In the genomic region with DNA sequence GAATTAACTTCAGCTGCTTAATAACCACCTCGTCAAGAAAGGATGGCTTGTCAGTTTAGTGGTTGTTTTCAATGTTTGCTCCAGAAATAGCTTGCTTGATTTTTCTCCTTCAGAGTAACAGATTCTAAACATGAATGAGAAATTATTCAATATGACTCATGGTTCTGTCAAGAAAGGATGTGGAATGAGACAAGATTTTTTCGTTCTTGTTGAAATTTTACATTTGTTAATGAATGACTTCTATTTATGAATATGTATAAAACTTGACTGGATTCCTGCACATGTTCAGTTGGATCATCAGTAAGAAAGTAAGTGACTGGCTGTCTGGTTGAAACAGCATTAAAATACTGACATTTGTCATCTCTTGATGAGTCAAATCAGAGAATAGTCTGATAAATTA, we compare ENCODE assay signal across 25 cellular contexts. TPM values are rescaled to one million over a fixed set of nuclear protein-coding genes. Genes with fewer than 3 reads are reported as not detected.
DNase-seq lines count a peak whose midpoint lies in the region; ATAC-seq and TF ChIP-seq lines count a peak whose summit lies in the region.
"Had no signal": no experiment of that assay in that cellular context is flagged by ENCODE, and none has a peak within 500 bp of the region (broad histone marks: within the 10 kb centered on the region; RNA-seq: fewer than 3 reads in every experiment).

No MANE protein-coding gene starts in this region.

- no peaks in the 10 kb centered on the region for H4K20me1 ChIP-seq in PC-3 (ENCODE audit: low read length)
- no peaks in the 10 kb centered on the region for H4K20me1 ChIP-seq in osteoblast (ENCODE audit: insufficient read depth, low read length)

- POLR2A ChIA-PET in PC-3 (lab: Charles Lee; ENCODE audit: unreplicated experiment): no interaction called here

- H3F3A ChIP-seq in PC-3 (ENCODE audit: low read length, unreplicated experiment): peaks cover 9% of the 10 kb centered on the region

- H3K9me3 ChIP-seq in PC-3 (ENCODE audit: low read length) (no peaks in the 10 kb centered on the region), osteoblast (ENCODE audit: low read depth, low read length) (no peaks in the 10 kb centered on the region)
- H3K9me3 ChIP-seq: adrenal gland, heart left ventricle had no signal

- intact Hi-C loops in PC-3 (cut with micrococcal nuclease): loop anchor here (1.0 kb wide), 3 partner anchors 145 to 509 kb away; no protein-coding TSS in a partner anchor

- H3K4me2 ChIP-seq in PC-3 (ENCODE audit: low read length) (peak overlapping the region; percentile 61), osteoblast (ENCODE audit: insufficient read depth, low read length) (peak overlapping the region; percentile 22)

- TF ChIP-seq CTCF in PC-3 (conservative IDR thresholded peaks at IDR 0.05; ENCODE audit: low read depth, low read length) (no peak), osteoblast (IDR thresholded peaks at IDR 0.05; ENCODE audit: extremely low read depth, low read depth, low read length) (no peak)

- H3K27me3 ChIP-seq in PC-3 (ENCODE audit: low read length) (no peaks in the 10 kb centered on the region), osteoblast (ENCODE audit: insufficient read depth, low read length) (no peaks in the 10 kb centered on the region)
- H3K27me3 ChIP-seq: adrenal gland, heart left ventricle had no signal

- no peak overlapping the region for H3K9ac ChIP-seq in PC-3 (ENCODE audit: low read length)

- CTCF ChIA-PET in PC-3 (lab: Charles Lee): interaction anchor here (1.6 kb wide), 1 partner anchor 152 kb away, joined by 9 read pairs; no protein-coding TSS in a partner anchor

- H3K36me3 ChIP-seq in PC-3 (ENCODE audit: low read depth, low read length) (no peaks in the 10 kb centered on the region), osteoblast (ENCODE audit: insufficient read depth, low read length) (no peaks in the 10 kb centered on the region)
- H3K36me3 ChIP-seq: adrenal gland, heart left ventricle had no signal

- DNase-seq in PC-3 (peak; percentile 59), epithelial cell of prostate (ENCODE audit: low read depth, low spot score) (no peak), osteoblast (ENCODE audit: insufficient read length, low spot score, missing footprints) (no peak), HPDE6-E6E7 (ENCODE audit: extremely low spot score) (no peak), NCI-H146 treated with DMSO at 0.1 percent for 48 hours (lab: John Stamatoyannopoulos, UW; ENCODE audit: unreplicated experiment) (no peak)
- DNase-seq: adrenal gland; cerebellar nuclear complex; endodermal cell; H7; heart left ventricle; immature natural killer cell; Karpas-422; natural killer cell; NCI-H2227 treated with DMSO at 0.1 percent for 48 hours; posterior cingulate gyrus; SHP77 treated with DMSO at 0.1 percent for 48 hours; small intestine; stimulated activated CD4-positive, alpha-beta T cell treated with anti-CD3 and anti-CD28 coated beads, Interleukin-4, amount 100 ng/mL, for 4 hours; stimulated activated CD8-positive, alpha-beta memory T cell treated with anti-CD3 and anti-CD28 coated beads, Interleukin-4, amount 100 ng/mL, for 48 hours had no signal

- H3K4me1 ChIP-seq in PC-3 (ENCODE audit: insufficient read depth, low read length) (peaks cover 55% of the 10 kb centered on the region), osteoblast (ENCODE audit: insufficient read depth, low read length) (peaks cover 48% of the 10 kb centered on the region)
- H3K4me1 ChIP-seq: adrenal gland, heart left ventricle had no signal

- H3K4me3 ChIP-seq in PC-3 (ENCODE audit: low read length): no peak overlapping the region
- no peak overlapping the region for H3K4me3 ChIP-seq in osteoblast (ENCODE audit: insufficient read depth, low read length)
- H3K4me3 ChIP-seq: adrenal gland, GM12878, heart left ventricle had no signal

- H3K79me2 ChIP-seq in PC-3 (ENCODE audit: low read length) (no peaks in the 10 kb centered on the region), osteoblast (ENCODE audit: insufficient read depth, low read length) (no peaks in the 10 kb centered on the region)

- peak; percentile 50 for ATAC-seq in GM19395 (IDR thresholded peaks at IDR 0.05; ENCODE audit: unreplicated experiment)
- ATAC-seq in PC-3: peak; percentile 45
- ATAC-seq in HG03460 (IDR thresholded peaks at IDR 0.05; ENCODE audit: unreplicated experiment): no peak
- no peak for ATAC-seq in GM21737 (IDR thresholded peaks at IDR 0.05; ENCODE audit: unreplicated experiment)
- ATAC-seq: activated T-helper 17 cell treated with anti-CD3 and anti-CD28 coated beads, Interleukin-2, amount 50 U/mL, for 72 hours; GM12878; heart left ventricle; natural killer cell had no signal

- no TSS peak for BruUV-seq in PC-3 (replicated peaks; lab: Mats Ljungman, UMichigan)

- H2AFZ ChIP-seq in PC-3 (ENCODE audit: low read length): no peak overlapping the region
- peak overlapping the region; percentile 16 for H2AFZ ChIP-seq in osteoblast (ENCODE audit: low read length)

- H3K27ac ChIP-seq in PC-3 (ENCODE audit: low read length) (peak overlapping the region; percentile 55), epithelial cell of prostate (peak overlapping the region; percentile 23), osteoblast (ENCODE audit: low read depth, low read length) (peak overlapping the region; percentile 47)
- H3K27ac ChIP-seq: adrenal gland, heart left ventricle had no signal

- H3K9me2 ChIP-seq in PC-3 (replicated peaks; ENCODE audit: low read length): no peaks in the 10 kb centered on the region

RNA-seq across cellular contexts. Expression of a gene that starts 38.3 kb away (rescaled TPM):
- total RNA-seq in PC-3 (2014; rRNA removed): 7.1 and 10.4 TPM in 2 replicates
- total RNA-seq in osteoblast: 33.9 and 35.8 TPM in 2 replicates
- total RNA-seq: endodermal cell, G401, H7 had no signal

Comparison
In these comparisons a context has a peak if more than half of its experiments do, and no peak if none do; other contexts are left out.
1. ATAC-seq: peak in GM19395 (single experiment) and PC-3 (single experiment); none in HG03460 (single experiment) and GM21737 (single experiment).
2. Peak in every context shown above with its lines, with median percentiles within 50 percentile points of each other: H3K27ac ChIP-seq.